Comparison of ENCODE assay signal across 12 cellular contexts in the genomic region with DNA sequence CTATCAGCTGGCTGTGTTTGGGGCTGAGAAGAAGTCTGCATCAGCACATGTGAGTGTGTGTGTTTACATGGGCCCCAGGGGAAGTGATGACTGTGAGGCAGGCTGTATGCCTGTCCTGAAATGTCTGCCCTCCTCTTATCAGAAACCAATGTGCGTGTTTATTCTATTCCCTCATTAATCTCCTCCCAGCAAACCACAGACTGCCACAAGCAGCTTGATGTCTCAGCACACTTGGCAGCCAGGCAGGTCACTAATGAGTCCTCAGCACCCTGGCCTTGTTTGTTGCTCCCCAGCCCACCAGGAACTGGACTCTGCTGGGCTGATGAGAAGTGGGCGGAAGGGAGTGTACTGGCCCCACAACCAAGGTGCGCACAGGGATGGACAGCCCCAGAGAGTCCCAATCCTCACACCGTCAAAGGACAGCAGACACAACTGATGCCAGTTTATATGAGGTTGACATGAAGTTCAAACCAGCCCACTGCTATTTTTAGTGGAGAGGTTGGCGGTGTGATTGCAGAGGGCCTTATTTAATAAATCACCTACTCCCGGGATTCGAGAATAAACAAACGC.
DNase-seq lines count a peak whose midpoint lies in the region; TF ChIP-seq lines count a peak whose summit lies in the region.
"Had no signal": no experiment of that assay in that cellular context is flagged by ENCODE, and none has a peak within 500 bp of the region (broad histone marks: within the 10 kb centered on the region; RNA-seq: fewer than 3 reads in every experiment).

No MANE protein-coding gene starts in this region.

- peaks cover 4% of the 10 kb centered on the region for H3K27me3 ChIP-seq in cardiac muscle cell
- H3K27me3 ChIP-seq in stomach: no peaks in the 10 kb centered on the region
- no peaks in the 10 kb centered on the region for H3K27me3 ChIP-seq in ascending aorta

- H3K4me1 ChIP-seq in cardiac muscle cell (ENCODE audit: low read depth): peaks cover 10% of the 10 kb centered on the region
- peaks cover 0 to 23% (median 12%) of the 10 kb centered on the region in 4 donors for H3K4me1 ChIP-seq in stomach
- peaks cover 0 to 4% of the 10 kb centered on the region in 2 donors for H3K4me1 ChIP-seq in ascending aorta

- H3K36me3 ChIP-seq in cardiac muscle cell (no peaks in the 10 kb centered on the region), stomach (no peaks in the 10 kb centered on the region), ascending aorta (no peaks in the 10 kb centered on the region)
- H3K36me3 ChIP-seq: thoracic aorta had no signal

- TF ChIP-seq EP300 in stomach (IDR thresholded peaks at IDR 0.05): no peak

- no peak for TF ChIP-seq POLR2A in stomach (IDR thresholded peaks at IDR 0.05)

- TF ChIP-seq CTCF in cardiac muscle cell (IDR thresholded peaks at IDR 0.05; ENCODE audit: low read depth, low read length) (no peak), stomach (IDR thresholded peaks at IDR 0.05) (no peak), ascending aorta (IDR thresholded peaks at IDR 0.05) (no peak)

- DNase-seq in cardiac muscle cell (ENCODE audit: low read depth in 1 of 2, low spot score in 1 of 2) (peak; percentile 13 to 73), cardiac septum (ENCODE audit: low spot score) (no peak), RPMI7951 (ENCODE audit: low read depth) (peak; percentile 62), foreskin melanocyte (peak; percentile 22), stomach (peak; percentile 51), ascending aorta (ENCODE audit: low spot score in 2 of 2) (no peak), occipital lobe (lab: John Stamatoyannopoulos, UW) (no peak)
- DNase-seq in activated CD4-positive, CD25-positive, alpha-beta regulatory T cell treated with anti-CD3 and anti-CD28 coated beads, Interleukin-2, amount 50 U/mL, for 72 hours: no peak
- DNase-seq: activated CD4-positive, alpha-beta T cell treated with anti-CD3 and anti-CD28 coated beads, Interleukin-2, amount 50 U/mL, for 4 hours; NCI-H1930 had no signal

- no peak overlapping the region for H3K4me3 ChIP-seq in cardiac muscle cell
- H3K4me3 ChIP-seq in stomach: no peak overlapping the region
- H3K4me3 ChIP-seq in ascending aorta: no peak overlapping the region
- H3K4me3 ChIP-seq: skin epidermis, thoracic aorta had no signal

- H3K27ac ChIP-seq in cardiac muscle cell (no peak overlapping the region), stomach (peak overlapping the region in 3 of 5 donors; percentile 0 to 26 (median 17)), ascending aorta (no peak overlapping the region)
- H3K27ac ChIP-seq: skin epidermis, thoracic aorta had no signal

- H3K9me3 ChIP-seq in cardiac muscle cell (ENCODE audit: low read depth) (no peaks in the 10 kb centered on the region), stomach (no peaks in the 10 kb centered on the region), ascending aorta (no peaks in the 10 kb centered on the region)
- H3K9me3 ChIP-seq: thoracic aorta had no signal

- intact Hi-C loops in cardiac septum (cut with DNase I): no loop called here
- intact Hi-C loops in stomach (cut with DNase I; ENCODE audit: low total_unique reads): no loop called here
- intact Hi-C loops in ascending aorta (cut with DNase I): no loop called here

- 24 to 41% (median 37%) methylated on average over 7 to 8 of the region's 8 CpGs for WGBS in stomach, 5 donors

Comparison
In these comparisons a context has a peak if more than half of its experiments do, and no peak if none do; other contexts are left out.
1. DNase-seq: peak in cardiac muscle cell (2 of 2), RPMI7951 (single experiment), foreskin melanocyte (single experiment) and stomach (single experiment); none in cardiac septum (single experiment), ascending aorta (0 of 2), occipital lobe (single experiment) and activated CD4-positive, CD25-positive, alpha-beta regulatory T cell treated with anti-CD3 and anti-CD28 coated beads, Interleukin-2, amount 50 U/mL, for 72 hours (single experiment).
2. H3K27ac ChIP-seq: peak in stomach (3 of 5); none in cardiac muscle cell (single experiment) and ascending aorta (0 of 2).